ENCODE assay signal across 1 cellular context in the genomic region with DNA sequence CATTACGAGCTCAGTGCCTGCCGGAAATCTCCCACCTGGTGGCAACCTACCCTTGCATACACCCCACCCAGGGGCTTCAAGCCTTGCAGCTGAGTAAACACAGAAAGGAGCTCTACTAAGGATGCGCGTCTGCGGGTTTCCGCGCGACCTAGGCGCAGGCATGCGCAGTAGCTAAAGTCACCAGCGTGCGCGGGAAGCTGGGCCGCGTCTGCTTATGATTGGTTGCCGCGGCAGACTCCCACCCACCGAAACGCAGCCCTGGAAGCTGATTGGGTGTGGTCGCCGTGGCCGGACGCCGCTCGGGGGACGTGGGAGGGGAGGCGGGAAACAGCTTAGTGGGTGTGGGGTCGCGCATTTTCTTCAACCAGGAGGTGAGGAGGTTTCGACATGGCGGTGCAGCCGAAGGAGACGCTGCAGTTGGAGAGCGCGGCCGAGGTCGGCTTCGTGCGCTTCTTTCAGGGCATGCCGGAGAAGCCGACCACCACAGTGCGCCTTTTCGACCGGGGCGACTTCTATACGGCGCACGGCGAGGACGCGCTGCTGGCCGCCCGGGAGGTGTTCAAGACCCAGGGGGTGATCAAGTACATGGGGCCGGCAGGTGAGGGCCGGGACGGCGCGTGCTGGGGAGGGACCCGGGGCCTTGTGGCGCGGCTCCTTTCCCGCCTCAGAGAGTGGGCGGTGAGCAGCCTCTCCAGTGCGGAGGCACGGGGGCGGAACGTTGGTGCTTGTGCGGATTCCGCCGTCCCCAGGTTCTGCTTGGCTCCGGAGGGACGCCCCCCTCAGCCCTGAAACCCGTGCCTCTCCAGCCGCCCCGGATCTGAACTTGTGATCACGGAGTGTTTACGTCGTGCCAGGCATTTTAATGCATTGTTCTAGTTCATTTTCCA.
TF ChIP-seq lines count a peak whose summit lies in the region.

Gene MSH2 (plus strand): TSS at position 352 of the 887 bp plus-strand sequence. CDS start 36 bp downstream, at position 388.

TF ChIP-seq in K562, 482 proteins besides CTCF, POLR2A, EP300 and RAD21 (continued from another document):
- TF ChIP-seq TOE1 (IDR thresholded peaks at IDR 0.05; ENCODE audit: borderline replicate concordance), result 0 out of 2 replicates have a peak, but pooled peaks have one; percentile 18
- TF ChIP-seq TOE1 (CRISPR knock-in tag; IDR thresholded peaks at IDR 0.05; ENCODE audit: borderline replicate concordance, low read depth), result no peak
